17 cellular contexts compared by ENCODE assay signal in the genomic region with DNA sequence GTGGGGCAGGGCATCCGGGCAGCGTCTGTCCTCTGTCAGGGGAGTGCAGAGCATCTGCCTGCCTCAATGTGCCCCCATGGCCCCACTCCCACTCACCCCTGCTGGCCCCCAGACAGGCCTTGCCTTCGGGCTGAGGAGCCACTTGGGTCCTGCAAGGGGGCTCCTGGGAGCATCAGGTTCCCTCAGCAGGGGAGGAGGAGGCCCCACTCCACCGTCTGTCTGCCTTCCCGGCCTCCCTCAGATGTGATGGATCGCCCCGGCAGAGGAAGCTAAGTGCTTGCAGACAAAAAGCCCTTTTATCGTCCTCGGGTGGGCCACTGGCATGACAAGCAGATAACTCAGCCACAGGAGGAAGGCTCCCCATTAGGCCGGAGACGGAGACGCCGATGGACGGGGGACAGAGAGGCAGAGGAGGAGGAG. TPM values are rescaled to one million over a fixed set of nuclear protein-coding genes. Genes with fewer than 3 reads are reported as not detected.
A peak's percentile ranks its signal among the peaks of the same experiment; 100 is the strongest.
DNase-seq lines count a peak whose midpoint lies in the region; ATAC-seq and TF ChIP-seq lines count a peak whose summit lies in the region.
"Had no signal": no experiment of that assay in that cellular context is flagged by ENCODE, and none has a peak within 500 bp of the region (broad histone marks: within the 10 kb centered on the region; RNA-seq: fewer than 3 reads in every experiment).

No MANE protein-coding gene starts in this region.

- H2BK5ac ChIP-seq in neuronal stem cell (ENCODE audit: low read length), result peak overlapping the region; percentile 76

- peak overlapping the region; percentile 30 for H2BK12ac ChIP-seq in neuronal stem cell (ENCODE audit: low read length)

- peak overlapping the region; percentile 32 for H2AK5ac ChIP-seq in neuronal stem cell (ENCODE audit: low read depth, low read length)

- H4K8ac ChIP-seq in neuronal stem cell (ENCODE audit: low read depth, low read length), result no peak overlapping the region

- H3K4me3 ChIP-seq in DND-41 (ENCODE audit: low read depth in 1 of 2, low read length in 2 of 2) (no peak overlapping the region), neuronal stem cell (ENCODE audit: low read length in 2 of 2) (no peak overlapping the region)
- H3K4me3 ChIP-seq: colonic mucosa, gastroesophageal sphincter, lower lobe of right lung had no signal

- H3K14ac ChIP-seq in neuronal stem cell (ENCODE audit: low read length), result no peak overlapping the region

- DNase-seq in DND-41, result no peak
- peak; percentile 71 for DNase-seq in NCI-H82 (lab: John Stamatoyannopoulos, UW)
- peak; percentile 56 for DNase-seq in epidermal melanocyte (ENCODE audit: insufficient read length, low spot score)
- no peak for DNase-seq in neuronal stem cell (ENCODE audit: low spot score)
- DNase-seq in NCI-H748 (lab: John Stamatoyannopoulos, UW; ENCODE audit: unreplicated experiment), result no peak
- DNase-seq in LoVo (ENCODE audit: low spot score), result no peak
- DNase-seq in stimulated activated CD4-positive, alpha-beta T cell treated with anti-CD3 and anti-CD28 coated beads, Interleukin-4, amount 100 ng/mL, for 24 hours, result no peak
- DNase-seq in NOMO-1 (lab: John Stamatoyannopoulos, UW; ENCODE audit: unreplicated experiment in 2 of 2), result no peak
- DNase-seq: activated CD4-positive, alpha-beta T cell treated with anti-CD3 and anti-CD28 coated beads, Interleukin-2, amount 10 ng/mL, durations not matched to agents 24 days and 14 days; activated CD8-positive, alpha-beta memory T cell treated with anti-CD3 and anti-CD28 coated beads, Interleukin-2, amount 50 U/mL, for 48 hours; activated gamma-delta T cell treated with Interleukin-2 at 50 U/mL for 16 hours; colonic mucosa; HFFc6; lower lobe of right lung; NCI-H1105; NCI-H226 had no signal

- H3K79me1 ChIP-seq in neuronal stem cell (ENCODE audit: low read depth, low read length), result peaks cover 9% of the 10 kb centered on the region

- peaks cover 81% of the 10 kb centered on the region for H4K20me1 ChIP-seq in DND-41 (ENCODE audit: insufficient read depth, low read length)

- H4K91ac ChIP-seq in neuronal stem cell (ENCODE audit: low read depth, low read length, poor library complexity), result no peak overlapping the region

- H2BK15ac ChIP-seq in neuronal stem cell (ENCODE audit: low read length), result peak overlapping the region; percentile 94

- H2BK120ac ChIP-seq in neuronal stem cell (ENCODE audit: low read depth, low read length), result peak overlapping the region; percentile 68

- WGBS in neuronal stem cell (ENCODE audit: extremely low coverage in 2 of 2, insufficient read length in 2 of 2, insufficient replicate concordance in 1 of 2), 2 donors, result no CpG with 5 or more reads among the region's 14 CpGs

- H3K9ac ChIP-seq in DND-41 (ENCODE audit: low read depth, low read length) (no peak overlapping the region), neuronal stem cell (ENCODE audit: low read depth, low read length, poor library complexity) (no peak overlapping the region)

- H3K23ac ChIP-seq in neuronal stem cell (ENCODE audit: low read depth, low read length, poor library complexity), result peak overlapping the region; percentile 52

- no peak overlapping the region for H3K4me2 ChIP-seq in DND-41 (ENCODE audit: insufficient read depth, low read length)
- H3K4me2 ChIP-seq in neuronal stem cell (ENCODE audit: insufficient read depth, low read length, poor library complexity, severe bottlenecking), result no peak overlapping the region

- H3K4ac ChIP-seq in neuronal stem cell (ENCODE audit: low read length), result no peak overlapping the region

- H3K27ac ChIP-seq in DND-41 (ENCODE audit: low read length) (no peak overlapping the region), neuronal stem cell (replicated peaks; ENCODE audit: low read length) (peak overlapping the region; percentile 73)
- H3K27ac ChIP-seq: colonic mucosa, lower lobe of right lung had no signal

- H3K36me3 ChIP-seq in DND-41 (ENCODE audit: insufficient read depth, low read length) (peaks cover 12% of the 10 kb centered on the region), neuronal stem cell (replicated peaks in 1 of 2; ENCODE audit: control insufficient read depth in 2 of 2, insufficient read depth in 2 of 2, low read length in 2 of 2) (peaks cover 4% of the 10 kb centered on the region in 2 donors)
- H3K36me3 ChIP-seq: colonic mucosa had no signal

- H2AFZ ChIP-seq in DND-41 (ENCODE audit: low read depth, low read length) (no peak overlapping the region), neuronal stem cell (ENCODE audit: low read length) (no peak overlapping the region)

- no peaks in the 10 kb centered on the region for H3K27me3 ChIP-seq in DND-41 (ENCODE audit: insufficient read depth, low read length, poor library complexity)
- H3K27me3 ChIP-seq in neuronal stem cell (ENCODE audit: control insufficient read depth in 3 of 3, insufficient read depth in 3 of 3, low read depth in 1 of 3, low read length in 3 of 3), result peaks cover 0 to 2% (median 0%) of the 10 kb centered on the region in 3 experiments
- H3K27me3 ChIP-seq: colonic mucosa, gastroesophageal sphincter had no signal

- peaks cover 89% of the 10 kb centered on the region for H3K79me2 ChIP-seq in DND-41 (ENCODE audit: insufficient read depth, low read length)

- ATAC-seq in DND-41 (ENCODE audit: insufficient read depth, low read depth), result peak; percentile 29; the same call in 1 of the 3 replicates
- ATAC-seq: gastroesophageal sphincter had no signal

- H3K4me1 ChIP-seq in DND-41 (ENCODE audit: insufficient read depth, low read length) (no peaks in the 10 kb centered on the region), neuronal stem cell (ENCODE audit: control insufficient read depth in 2 of 2, insufficient read depth in 1 of 2, low read depth in 1 of 2, low read length in 2 of 2) (peaks cover 24 to 26% of the 10 kb centered on the region in 2 donors)
- H3K4me1 ChIP-seq: colonic mucosa had no signal

- H3K9me3 ChIP-seq in DND-41 (ENCODE audit: insufficient read depth, low read length, severe bottlenecking) (no peaks in the 10 kb centered on the region), neuronal stem cell (replicated peaks in 1 of 2; ENCODE audit: control insufficient read depth in 2 of 2, insufficient read depth in 1 of 2, low read depth in 1 of 2, low read length in 2 of 2) (peaks cover 2 to 6% of the 10 kb centered on the region in 2 donors)
- H3K9me3 ChIP-seq: colonic mucosa, gastroesophageal sphincter, lower lobe of right lung had no signal

- peak overlapping the region; percentile 84 for H3K18ac ChIP-seq in neuronal stem cell (ENCODE audit: low read length)

- TF ChIP-seq CTCF in DND-41 (IDR thresholded peaks at IDR 0.05; ENCODE audit: borderline replicate concordance, extremely low read depth, low read length, poor library complexity, severe bottlenecking), result no peak

RNA-seq across cellular contexts. Expression of gene NCOR2, which starts 35.1 kb away (rescaled TPM):
- polyA plus RNA-seq in neuronal stem cell (2013, experiment 1 of 2), result 80.7 TPM
- 80.2 TPM for polyA plus RNA-seq in neuronal stem cell (2013, experiment 2 of 2)

Comparison
In these comparisons a context has a peak if more than half of its experiments do, and no peak if none do; other contexts are left out.
1. DNase-seq: peak in NCI-H82 (single experiment) and epidermal melanocyte (single experiment); none in DND-41 (single experiment), neuronal stem cell (single experiment), NCI-H748 (single experiment), LoVo (single experiment), stimulated activated CD4-positive, alpha-beta T cell treated with anti-CD3 and anti-CD28 coated beads, Interleukin-4, amount 100 ng/mL, for 24 hours (single experiment) and NOMO-1 (0 of 2).